In genomic region chr6:43985329-43985728, GRCh38 we compare ENCODE assay signal across 20 cellular contexts.
"Had no signal": no experiment of that assay in that cellular context is flagged by ENCODE, and none has a peak within 500 bp of the region (broad histone marks: within the 10 kb centered on the region; RNA-seq: fewer than 3 reads in every experiment).

No MANE protein-coding gene starts in this region.

- H3K36me3 Mint-ChIP-seq: activated naive CD8-positive, alpha-beta T cell treated with anti-CD3 and anti-CD28 coated beads for 36 hours; brain; mesothelial cell of epicardium; natural killer cell treated with Interleukin-12 subunit alpha and Interleukin-12 subunit beta and Interleukin-15 and Interleukin-18, amount 100 ng/mL, for 72 hours; type B pancreatic cell; WTC11 had no signal

- H3K27me3 ChIP-seq: right atrium auricular region, stomach had no signal

- H3K9me3 ChIP-seq: prostate gland, right atrium auricular region, stomach had no signal

- ATAC-seq: activated CD4-positive, alpha-beta T cell treated with anti-CD3 and anti-CD28 coated beads for 36 hours; activated T-helper 17 cell treated with anti-CD3 and anti-CD28 coated beads, Interleukin-2, amount 50 U/mL, for 72 hours; natural killer cell treated with Interleukin-12 subunit alpha and Interleukin-12 subunit beta and Interleukin-15 and Interleukin-18, amount 100 ng/mL, for 72 hours; WTC11 had no signal

- H3K27ac ChIP-seq: prostate gland, skin epidermis, stomach had no signal

- H3K4me3 Mint-ChIP-seq: activated CD4-positive, alpha-beta T cell treated with anti-CD3 and anti-CD28 coated beads for 36 hours; activated naive CD8-positive, alpha-beta T cell treated with anti-CD3 and anti-CD28 coated beads for 36 hours; activated T-helper 17 cell treated with anti-CD3 and anti-CD28 coated beads, Interleukin-2, amount 50 U/mL, for 72 hours; brain; mesothelial cell of epicardium; natural killer cell treated with Interleukin-12 subunit alpha and Interleukin-12 subunit beta and Interleukin-15 and Interleukin-18, amount 100 ng/mL, for 72 hours; T-helper 2 cell treated with Interferon-gamma antibody and Interleukin-4, amounts not matched to agents 5 μg/mL and 100 μg/mL, for 36 hours; type B pancreatic cell; WTC11 had no signal

- H3K27ac Mint-ChIP-seq: activated CD4-positive, alpha-beta T cell treated with anti-CD3 and anti-CD28 coated beads for 36 hours; activated naive CD8-positive, alpha-beta T cell treated with anti-CD3 and anti-CD28 coated beads for 36 hours; activated T-helper 17 cell treated with anti-CD3 and anti-CD28 coated beads, Interleukin-2, amount 50 U/mL, for 72 hours; mesothelial cell of epicardium; natural killer cell treated with Interleukin-12 subunit alpha and Interleukin-12 subunit beta and Interleukin-15 and Interleukin-18, amount 100 ng/mL, for 72 hours; T-helper 2 cell treated with Interferon-gamma antibody and Interleukin-4, amounts not matched to agents 5 μg/mL and 100 μg/mL, for 36 hours; type B pancreatic cell; WTC11 had no signal

- H3K27me3 Mint-ChIP-seq: activated CD4-positive, alpha-beta T cell treated with anti-CD3 and anti-CD28 coated beads for 36 hours; activated naive CD8-positive, alpha-beta T cell treated with anti-CD3 and anti-CD28 coated beads for 36 hours; activated T-helper 17 cell treated with anti-CD3 and anti-CD28 coated beads, Interleukin-2, amount 50 U/mL, for 72 hours had no signal

- H3K36me3 ChIP-seq: prostate gland, right atrium auricular region, stomach had no signal

- DNase-seq: activated CD4-positive, alpha-beta T cell treated with anti-CD3 and anti-CD28 coated beads for 36 hours; activated CD4-positive, alpha-beta T cell treated with anti-CD3 and anti-CD28 coated beads, Interleukin-2, amount 50 U/mL, for 48 hours; activated naive CD4-positive, alpha-beta T cell; activated naive CD8-positive, alpha-beta T cell treated with anti-CD3 and anti-CD28 coated beads for 36 hours; caudate nucleus; hypothalamus; islet precursor cell; stimulated activated CD4-positive, alpha-beta T cell treated with anti-CD3 and anti-CD28 coated beads, Interleukin-4, amount 100 ng/mL, for 1 hour; stomach had no signal

- H3K4me1 Mint-ChIP-seq: activated CD4-positive, alpha-beta T cell treated with anti-CD3 and anti-CD28 coated beads for 36 hours; activated naive CD8-positive, alpha-beta T cell treated with anti-CD3 and anti-CD28 coated beads for 36 hours; activated T-helper 17 cell treated with anti-CD3 and anti-CD28 coated beads, Interleukin-2, amount 50 U/mL, for 72 hours had no signal

- H3K4me1 ChIP-seq: prostate gland had no signal

- H3K9me3 Mint-ChIP-seq: activated naive CD8-positive, alpha-beta T cell treated with anti-CD3 and anti-CD28 coated beads for 36 hours; activated T-helper 17 cell treated with anti-CD3 and anti-CD28 coated beads, Interleukin-2, amount 50 U/mL, for 72 hours; brain; mesothelial cell of epicardium; natural killer cell treated with Interleukin-12 subunit alpha and Interleukin-12 subunit beta and Interleukin-15 and Interleukin-18, amount 100 ng/mL, for 72 hours; T-helper 2 cell treated with Interferon-gamma antibody and Interleukin-4, amounts not matched to agents 5 μg/mL and 100 μg/mL, for 36 hours; type B pancreatic cell; WTC11 had no signal

- H3K4me3 ChIP-seq: lung, prostate gland, right atrium auricular region, skin epidermis, stomach had no signal
